1 cellular context compared by ENCODE assay signal in the genomic region with DNA sequence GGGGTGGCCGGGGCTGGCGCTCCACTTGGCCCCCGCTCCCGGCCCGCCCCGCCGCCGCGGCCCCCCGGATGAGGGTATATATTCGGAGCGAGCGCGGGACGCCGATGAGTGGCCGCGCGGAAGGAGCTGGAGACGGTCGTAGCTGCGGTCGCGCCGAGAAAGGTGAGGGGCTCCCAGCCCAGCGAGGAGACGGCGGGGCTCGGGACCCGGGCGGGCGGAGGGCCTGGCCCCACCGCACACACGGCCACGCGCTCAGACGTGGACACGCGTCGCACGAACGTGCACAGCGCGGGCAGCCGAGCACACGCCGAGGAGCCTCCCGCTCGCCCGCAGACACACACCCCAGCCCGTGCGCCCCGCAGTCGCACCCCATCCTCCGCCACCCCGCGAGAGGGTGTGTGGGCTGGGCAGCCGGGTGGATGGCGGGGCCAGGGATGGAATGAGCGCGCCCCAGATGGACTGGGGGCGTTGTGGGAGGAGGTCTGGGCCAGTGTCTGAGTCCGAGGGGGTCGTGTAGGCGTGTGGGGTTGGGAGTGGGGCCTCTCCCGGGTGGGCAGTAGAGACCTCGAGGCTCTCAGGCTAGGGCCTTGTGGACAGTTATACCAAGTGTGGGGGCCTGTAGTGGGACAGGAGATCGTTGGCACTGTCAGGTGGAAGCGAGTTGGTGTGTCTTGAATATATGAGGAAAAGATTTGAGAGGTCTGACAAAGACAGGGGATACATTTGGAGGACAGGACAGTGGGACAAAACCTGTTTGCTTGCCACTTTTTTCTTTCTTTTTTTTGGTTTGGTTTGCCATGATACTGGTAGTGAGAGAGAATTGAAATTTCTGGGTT.
TF ChIP-seq lines count a peak whose summit lies in the region.

Gene UAP1, plus strand, starts transcription at position 107 of the 836 bp plus-strand sequence. CDS start 4,347 bp downstream, outside the sequence.

TF ChIP-seq in HepG2, 621 proteins besides CTCF, POLR2A, EP300 and RAD21 (continued from another document and continues in another):
- TF ChIP-seq THAP7 (CRISPR knock-in tag; IDR thresholded peaks at IDR 0.05) (no peak; the same call in 1 of the 2 replicates), ZNF546 (CRISPR knock-in tag; conservative IDR thresholded peaks at IDR 0.05) (no peak), ZFAT (CRISPR knock-in tag; conservative IDR thresholded peaks at IDR 0.05) (no peak), EED (CRISPR knock-in tag; IDR thresholded peaks at IDR 0.05) (no peak), ZNF720 (CRISPR knock-in tag; IDR thresholded peaks at IDR 0.05) (no peak), ELF3 (CRISPR knock-in tag; IDR thresholded peaks at IDR 0.05) (no peak), KDM5A (IDR thresholded peaks at IDR 0.05; ENCODE audit: borderline replicate concordance, low read length) (no peak; the same call in 1 of the 2 replicates), NFE2L1 (CRISPR knock-in tag; IDR thresholded peaks at IDR 0.05; ENCODE audit: borderline replicate concordance) (no peak), FOXK2 (IDR thresholded peaks at IDR 0.05) (no peak), ZNF274 (CRISPR knock-in tag; IDR thresholded peaks at IDR 0.05) (no peak), MAX (IDR thresholded peaks at IDR 0.05) (peak; percentile 83), ARHGAP35 (CRISPR knock-in tag; IDR thresholded peaks at IDR 0.05; ENCODE audit: borderline replicate concordance) (no peak; the same call in 1 of the 2 replicates), JARID2 (CRISPR knock-in tag; IDR thresholded peaks at IDR 0.05; ENCODE audit: insufficient replicate concordance) (no peak), ZNF570 (CRISPR knock-in tag; IDR thresholded peaks at IDR 0.05; ENCODE audit: borderline replicate concordance) (no peak), ZBTB21 (CRISPR knock-in tag; IDR thresholded peaks at IDR 0.05) (no peak), PAX8 (CRISPR knock-in tag; IDR thresholded peaks at IDR 0.05; ENCODE audit: borderline replicate concordance) (no peak; the same call in 1 of the 2 replicates), NFKBIZ (CRISPR knock-in tag; IDR thresholded peaks at IDR 0.05) (no peak), ZKSCAN8 (CRISPR knock-in tag; IDR thresholded peaks at IDR 0.05; ENCODE audit: borderline replicate concordance) (no peak; the same call in 1 of the 2 replicates), NFYC (CRISPR knock-in tag; IDR thresholded peaks at IDR 0.05) (no peak), KAT8 (CRISPR knock-in tag; IDR thresholded peaks at IDR 0.05) (no peak), GABPA (IDR thresholded peaks at IDR 0.05; ENCODE audit: low read depth, low read length) (no peak), GABPA (CRISPR knock-in tag; IDR thresholded peaks at IDR 0.05; ENCODE audit: low read depth) (no peak), ZNF343 (CRISPR knock-in tag; IDR thresholded peaks at IDR 0.05) (no peak), EHMT2 (IDR thresholded peaks at IDR 0.05; ENCODE audit: borderline replicate concordance, low read depth, low read length) (no peak), MEF2D (CRISPR knock-in tag; IDR thresholded peaks at IDR 0.05) (no peak), NR2C2 (CRISPR knock-in tag; IDR thresholded peaks at IDR 0.05; ENCODE audit: borderline replicate concordance) (no peak), ZNF558 (CRISPR knock-in tag; IDR thresholded peaks at IDR 0.05; ENCODE audit: borderline replicate concordance) (no peak), ZBTB42 (CRISPR knock-in tag; IDR thresholded peaks at IDR 0.05) (no peak), ZNF530 (CRISPR knock-in tag; IDR thresholded peaks at IDR 0.05; ENCODE audit: low read depth) (no peak), ZNF383 (CRISPR knock-in tag; IDR thresholded peaks at IDR 0.05; ENCODE audit: borderline replicate concordance) (no peak), MAF1 (CRISPR knock-in tag; IDR thresholded peaks at IDR 0.05; ENCODE audit: borderline replicate concordance) (no peak; the same call in 1 of the 2 replicates), HNF4A (CRISPR knock-in tag; IDR thresholded peaks at IDR 0.05) (no peak), GATAD1 (CRISPR knock-in tag; IDR thresholded peaks at IDR 0.05) (no peak), BCLAF1 (IDR thresholded peaks at IDR 0.05) (no peak), ZNF253 (CRISPR knock-in tag; IDR thresholded peaks at IDR 0.05; ENCODE audit: borderline replicate concordance) (no peak), ZNF772 (CRISPR knock-in tag; IDR thresholded peaks at IDR 0.05) (peak; percentile 19; the same call in 1 of the 2 replicates), ZNF230 (CRISPR knock-in tag; IDR thresholded peaks at IDR 0.05) (peak; percentile 39), PHB2 (IDR thresholded peaks at IDR 0.05; ENCODE audit: partially characterized antibody) (no peak), HNF1B (CRISPR knock-in tag; IDR thresholded peaks at IDR 0.05) (no peak), ZNF598 (CRISPR knock-in tag; IDR thresholded peaks at IDR 0.05; ENCODE audit: borderline replicate concordance) (no peak), ZNF460 (CRISPR knock-in tag; IDR thresholded peaks at IDR 0.05; ENCODE audit: borderline replicate concordance) (no peak; the same call in 1 of the 2 replicates), ZNF3 (CRISPR knock-in tag; IDR thresholded peaks at IDR 0.05) (no peak), MIXL1 (CRISPR knock-in tag; IDR thresholded peaks at IDR 0.05) (no peak), ELF4 (CRISPR knock-in tag; IDR thresholded peaks at IDR 0.05; ENCODE audit: borderline replicate concordance) (no peak), ZNF550 (CRISPR knock-in tag; IDR thresholded peaks at IDR 0.05; ENCODE audit: borderline replicate concordance) (no peak)
- TF ChIP-seq, protein P1, sequence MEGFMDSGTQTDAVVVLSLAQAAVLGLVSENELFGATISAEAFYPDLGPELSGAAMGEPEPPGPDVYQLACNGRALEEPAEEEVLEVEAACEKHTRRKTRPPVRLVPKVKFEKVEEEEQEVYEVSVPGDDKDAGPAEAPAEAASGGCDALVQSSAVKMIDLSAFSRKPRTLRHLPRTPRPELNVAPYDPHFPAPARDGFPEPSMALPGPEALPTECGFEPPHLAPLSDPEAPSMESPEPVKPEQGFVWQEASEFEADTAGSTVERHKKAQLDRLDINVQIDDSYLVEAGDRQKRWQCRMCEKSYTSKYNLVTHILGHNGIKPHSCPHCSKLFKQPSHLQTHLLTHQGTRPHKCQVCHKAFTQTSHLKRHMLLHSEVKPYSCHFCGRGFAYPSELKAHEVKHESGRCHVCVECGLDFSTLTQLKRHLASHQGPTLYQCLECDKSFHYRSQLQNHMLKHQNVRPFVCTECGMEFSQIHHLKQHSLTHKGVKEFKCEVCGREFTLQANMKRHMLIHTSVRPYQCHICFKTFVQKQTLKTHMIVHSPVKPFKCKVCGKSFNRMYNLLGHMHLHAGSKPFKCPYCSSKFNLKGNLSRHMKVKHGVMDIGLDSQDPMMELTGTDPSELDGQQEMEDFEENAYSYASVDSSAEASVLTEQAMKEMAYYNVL (CRISPR knock-in tag; IDR thresholded peaks at IDR 0.05; ENCODE audit: borderline replicate concordance): peak; percentile 64; the same call in 1 of the 2 replicates
- TF ChIP-seq, protein P2, sequence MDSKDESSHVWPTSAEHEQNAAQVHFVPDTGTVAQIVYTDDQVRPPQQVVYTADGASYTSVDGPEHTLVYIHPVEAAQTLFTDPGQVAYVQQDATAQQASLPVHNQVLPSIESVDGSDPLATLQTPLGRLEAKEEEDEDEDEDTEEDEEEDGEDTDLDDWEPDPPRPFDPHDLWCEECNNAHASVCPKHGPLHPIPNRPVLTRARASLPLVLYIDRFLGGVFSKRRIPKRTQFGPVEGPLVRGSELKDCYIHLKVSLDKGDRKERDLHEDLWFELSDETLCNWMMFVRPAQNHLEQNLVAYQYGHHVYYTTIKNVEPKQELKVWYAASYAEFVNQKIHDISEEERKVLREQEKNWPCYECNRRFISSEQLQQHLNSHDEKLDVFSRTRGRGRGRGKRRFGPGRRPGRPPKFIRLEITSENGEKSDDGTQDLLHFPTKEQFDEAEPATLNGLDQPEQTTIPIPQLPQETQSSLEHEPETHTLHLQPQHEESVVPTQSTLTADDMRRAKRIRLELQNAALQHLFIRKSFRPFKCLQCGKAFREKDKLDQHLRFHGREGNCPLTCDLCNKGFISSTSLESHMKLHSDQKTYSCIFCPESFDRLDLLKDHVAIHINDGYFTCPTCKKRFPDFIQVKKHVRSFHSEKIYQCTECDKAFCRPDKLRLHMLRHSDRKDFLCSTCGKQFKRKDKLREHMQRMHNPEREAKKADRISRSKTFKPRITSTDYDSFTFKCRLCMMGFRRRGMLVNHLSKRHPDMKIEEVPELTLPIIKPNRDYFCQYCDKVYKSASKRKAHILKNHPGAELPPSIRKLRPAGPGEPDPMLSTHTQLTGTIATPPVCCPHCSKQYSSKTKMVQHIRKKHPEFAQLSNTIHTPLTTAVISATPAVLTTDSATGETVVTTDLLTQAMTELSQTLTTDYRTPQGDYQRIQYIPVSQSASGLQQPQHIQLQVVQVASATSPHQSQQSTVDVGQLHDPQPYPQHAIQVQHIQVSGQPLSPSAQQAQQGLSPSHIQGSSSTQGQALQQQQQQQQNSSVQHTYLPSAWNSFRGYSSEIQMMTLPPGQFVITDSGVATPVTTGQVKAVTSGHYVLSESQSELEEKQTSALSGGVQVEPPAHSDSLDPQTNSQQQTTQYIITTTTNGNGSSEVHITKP (CRISPR knock-in tag; IDR thresholded peaks at IDR 0.05; ENCODE audit: low read depth): no peak
- TF ChIP-seq, protein P3, sequence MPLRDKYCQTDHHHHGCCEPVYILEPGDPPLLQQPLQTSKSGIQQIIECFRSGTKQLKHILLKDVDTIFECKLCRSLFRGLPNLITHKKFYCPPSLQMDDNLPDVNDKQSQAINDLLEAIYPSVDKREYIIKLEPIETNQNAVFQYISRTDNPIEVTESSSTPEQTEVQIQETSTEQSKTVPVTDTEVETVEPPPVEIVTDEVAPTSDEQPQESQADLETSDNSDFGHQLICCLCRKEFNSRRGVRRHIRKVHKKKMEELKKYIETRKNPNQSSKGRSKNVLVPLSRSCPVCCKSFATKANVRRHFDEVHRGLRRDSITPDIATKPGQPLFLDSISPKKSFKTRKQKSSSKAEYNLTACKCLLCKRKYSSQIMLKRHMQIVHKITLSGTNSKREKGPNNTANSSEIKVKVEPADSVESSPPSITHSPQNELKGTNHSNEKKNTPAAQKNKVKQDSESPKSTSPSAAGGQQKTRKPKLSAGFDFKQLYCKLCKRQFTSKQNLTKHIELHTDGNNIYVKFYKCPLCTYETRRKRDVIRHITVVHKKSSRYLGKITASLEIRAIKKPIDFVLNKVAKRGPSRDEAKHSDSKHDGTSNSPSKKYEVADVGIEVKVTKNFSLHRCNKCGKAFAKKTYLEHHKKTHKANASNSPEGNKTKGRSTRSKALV (CRISPR knock-in tag; IDR thresholded peaks at IDR 0.05): no peak
- TF ChIP-seq, protein P4, sequence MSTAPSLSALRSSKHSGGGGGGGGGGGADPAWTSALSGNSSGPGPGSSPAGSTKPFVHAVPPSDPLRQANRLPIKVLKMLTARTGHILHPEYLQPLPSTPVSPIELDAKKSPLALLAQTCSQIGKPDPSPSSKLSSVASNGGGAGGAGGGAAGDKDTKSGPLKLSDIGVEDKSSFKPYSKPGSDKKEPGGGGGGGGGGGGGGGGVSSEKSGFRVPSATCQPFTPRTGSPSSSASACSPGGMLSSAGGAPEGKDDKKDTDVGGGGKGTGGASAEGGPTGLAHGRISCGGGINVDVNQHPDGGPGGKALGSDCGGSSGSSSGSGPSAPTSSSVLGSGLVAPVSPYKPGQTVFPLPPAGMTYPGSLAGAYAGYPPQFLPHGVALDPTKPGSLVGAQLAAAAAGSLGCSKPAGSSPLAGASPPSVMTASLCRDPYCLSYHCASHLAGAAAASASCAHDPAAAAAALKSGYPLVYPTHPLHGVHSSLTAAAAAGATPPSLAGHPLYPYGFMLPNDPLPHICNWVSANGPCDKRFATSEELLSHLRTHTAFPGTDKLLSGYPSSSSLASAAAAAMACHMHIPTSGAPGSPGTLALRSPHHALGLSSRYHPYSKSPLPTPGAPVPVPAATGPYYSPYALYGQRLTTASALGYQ (CRISPR knock-in tag; IDR thresholded peaks at IDR 0.05): 0 out of 2 replicates have a peak, but pooled peaks have one; percentile 47
- TF ChIP-seq, protein P5, sequence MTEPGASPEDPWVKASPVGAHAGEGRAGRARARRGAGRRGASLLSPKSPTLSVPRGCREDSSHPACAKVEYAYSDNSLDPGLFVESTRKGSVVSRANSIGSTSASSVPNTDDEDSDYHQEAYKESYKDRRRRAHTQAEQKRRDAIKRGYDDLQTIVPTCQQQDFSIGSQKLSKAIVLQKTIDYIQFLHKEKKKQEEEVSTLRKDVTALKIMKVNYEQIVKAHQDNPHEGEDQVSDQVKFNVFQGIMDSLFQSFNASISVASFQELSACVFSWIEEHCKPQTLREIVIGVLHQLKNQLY (CRISPR knock-in tag; IDR thresholded peaks at IDR 0.05): no peak
